In genomic region chr19:38697197-38697596, GRCh38 we compare ENCODE assay signal across 18 cellular contexts. TPM values are rescaled to one million over a fixed set of nuclear protein-coding genes. Genes with fewer than 3 reads are reported as not detected.
DNase-seq lines count a peak whose midpoint lies in the region; ATAC-seq and TF ChIP-seq lines count a peak whose summit lies in the region.
"Had no signal": no experiment of that assay in that cellular context is flagged by ENCODE, and none has a peak within 500 bp of the region (broad histone marks: within the 10 kb centered on the region; RNA-seq: fewer than 3 reads in every experiment).

No MANE protein-coding gene starts in this region.

- no peak overlapping the region for H3K4me3 Mint-ChIP-seq in activated CD4-positive, alpha-beta memory T cell treated with anti-CD3 and anti-CD28 coated beads, Interleukin-2, amount 10 ng/mL, durations not matched to agents 7 days and 5 days
- H3K4me3 Mint-ChIP-seq in activated CD4-positive, alpha-beta memory T cell treated with anti-CD3 and anti-CD28 coated beads for 36 hours = no peak overlapping the region
- H3K4me3 Mint-ChIP-seq in dendritic cell treated with granulocyte-macrophage colony-stimulating factor and Interleukin-4, amounts not matched to agents 40 ng/mL and 50 ng/mL, for 4 days = no peak overlapping the region
- H3K4me3 Mint-ChIP-seq in mesothelial cell of epicardium = no peak overlapping the region
- no peak overlapping the region for H3K4me3 Mint-ChIP-seq in type B pancreatic cell
- H3K4me3 Mint-ChIP-seq: activated CD4-positive, alpha-beta T cell treated with anti-CD3 and anti-CD28 coated beads, Interleukin-2, amount 10 ng/mL, durations not matched to agents 7 days and 5 days had no signal

- TF ChIP-seq POLR2A in ovary (IDR thresholded peaks at IDR 0.05) = no peak

- ATAC-seq in GM18909 (IDR thresholded peaks at IDR 0.05; ENCODE audit: poor library complexity, unreplicated experiment) = no peak

- no peak for TF ChIP-seq EP300 in ovary (IDR thresholded peaks at IDR 0.05)

- CTCF ChIA-PET in activated CD4-positive, alpha-beta memory T cell treated with anti-CD3 and anti-CD28 coated beads, Interleukin-2, amount 10 ng/mL, durations not matched to agents 7 days and 5 days (lab: Charles Lee) = no interaction called here
- CTCF ChIA-PET in activated CD4-positive, alpha-beta memory T cell treated with anti-CD3 and anti-CD28 coated beads for 36 hours (lab: Charles Lee) = no interaction called here

- 85 to 90% (median 87%) methylated on average over 6 of the region's 6 CpGs for WGBS in ovary, 3 donors

- no peaks in the 10 kb centered on the region for H3K27me3 ChIP-seq in ovary

- no peak for DNase-seq in activated CD4-positive, alpha-beta memory T cell treated with anti-CD3 and anti-CD28 coated beads, Interleukin-2, amount 10 ng/mL, durations not matched to agents 7 days and 5 days
- no peak for DNase-seq in activated CD4-positive, alpha-beta memory T cell treated with anti-CD3 and anti-CD28 coated beads for 36 hours
- DNase-seq in mesothelial cell of epicardium (ENCODE audit: low spot score in 2 of 2, unreplicated experiment in 2 of 2) = no peak
- no peak for DNase-seq in type B pancreatic cell (ENCODE audit: extremely low spot score, unreplicated experiment)
- no peak for DNase-seq in CD1c-positive myeloid dendritic cell (ENCODE audit: extremely low spot score)
- DNase-seq in ovary = no peak
- DNase-seq: activated CD4-positive, alpha-beta T cell treated with anti-CD3 and anti-CD28 coated beads, Interleukin-2, amount 10 ng/mL, durations not matched to agents 7 days and 5 days; foreskin melanocyte; GM23248; NCI-H1436 treated with DMSO at 0.1 percent for 48 hours; NCI-H82; stimulated activated CD4-positive, alpha-beta T cell treated with anti-CD3 and anti-CD28 coated beads, Interleukin-2, amount 100 ng/mL, for 24 hours; stimulated activated naive CD4-positive, alpha-beta T cell treated with Interleukin-2 at 50 U/mL for 16 hours; SW 1271 had no signal

- peaks cover 75% of the 10 kb centered on the region for H3K4me1 Mint-ChIP-seq in activated CD4-positive, alpha-beta memory T cell treated with anti-CD3 and anti-CD28 coated beads, Interleukin-2, amount 10 ng/mL, durations not matched to agents 7 days and 5 days
- H3K4me1 Mint-ChIP-seq in activated CD4-positive, alpha-beta memory T cell treated with anti-CD3 and anti-CD28 coated beads for 36 hours (ENCODE audit: low read depth) = peaks cover 64% of the 10 kb centered on the region
- H3K4me1 Mint-ChIP-seq in dendritic cell treated with granulocyte-macrophage colony-stimulating factor and Interleukin-4, amounts not matched to agents 40 ng/mL and 50 ng/mL, for 4 days (ENCODE audit: low read depth) = peaks cover 76% of the 10 kb centered on the region
- H3K4me1 Mint-ChIP-seq in mesothelial cell of epicardium (peaks cover 48% of the 10 kb centered on the region), type B pancreatic cell (ENCODE audit: unreplicated experiment) (peaks cover 53% of the 10 kb centered on the region)

- intact Hi-C loops in activated CD4-positive, alpha-beta memory T cell treated with anti-CD3 and anti-CD28 coated beads for 36 hours (cut with micrococcal nuclease) = no loop called here
- intact Hi-C loops in dendritic cell treated with granulocyte-macrophage colony-stimulating factor and Interleukin-4, amounts not matched to agents 40 ng/mL and 50 ng/mL, for 4 days (cut with micrococcal nuclease) = no loop called here
- intact Hi-C loops in ovary (cut with DNase I) = no loop called here

- peaks cover 64% of the 10 kb centered on the region for H3K36me3 Mint-ChIP-seq in activated CD4-positive, alpha-beta memory T cell treated with anti-CD3 and anti-CD28 coated beads, Interleukin-2, amount 10 ng/mL, durations not matched to agents 7 days and 5 days (ENCODE audit: low read depth)
- peaks cover 3% of the 10 kb centered on the region for H3K36me3 Mint-ChIP-seq in activated CD4-positive, alpha-beta memory T cell treated with anti-CD3 and anti-CD28 coated beads for 36 hours
- H3K36me3 Mint-ChIP-seq in dendritic cell treated with granulocyte-macrophage colony-stimulating factor and Interleukin-4, amounts not matched to agents 40 ng/mL and 50 ng/mL, for 4 days (ENCODE audit: low read depth) = peaks cover 67% of the 10 kb centered on the region
- H3K36me3 Mint-ChIP-seq in mesothelial cell of epicardium (peaks cover 11% of the 10 kb centered on the region), type B pancreatic cell (peaks cover 3% of the 10 kb centered on the region)

- TF ChIP-seq CTCF in mesothelial cell of epicardium (IDR thresholded peaks at IDR 0.05; ENCODE audit: unreplicated experiment) (no peak), type B pancreatic cell (conservative IDR thresholded peaks at IDR 0.05) (no peak), ovary (IDR thresholded peaks at IDR 0.05) (no peak)

- H3K4me1 ChIP-seq in ovary (ENCODE audit: insufficient read depth) = peaks cover 38% of the 10 kb centered on the region

- no peaks in the 10 kb centered on the region for H3K27me3 Mint-ChIP-seq in activated CD4-positive, alpha-beta memory T cell treated with anti-CD3 and anti-CD28 coated beads, Interleukin-2, amount 10 ng/mL, durations not matched to agents 7 days and 5 days
- no peaks in the 10 kb centered on the region for H3K27me3 Mint-ChIP-seq in activated CD4-positive, alpha-beta memory T cell treated with anti-CD3 and anti-CD28 coated beads for 36 hours
- no peaks in the 10 kb centered on the region for H3K27me3 Mint-ChIP-seq in dendritic cell treated with granulocyte-macrophage colony-stimulating factor and Interleukin-4, amounts not matched to agents 40 ng/mL and 50 ng/mL, for 4 days
- H3K27me3 Mint-ChIP-seq in mesothelial cell of epicardium (ENCODE audit: low read depth) = no peaks in the 10 kb centered on the region
- H3K27me3 Mint-ChIP-seq in type B pancreatic cell = no peaks in the 10 kb centered on the region
- H3K27me3 Mint-ChIP-seq: activated CD4-positive, alpha-beta T cell treated with anti-CD3 and anti-CD28 coated beads, Interleukin-2, amount 10 ng/mL, durations not matched to agents 7 days and 5 days had no signal

- no peaks in the 10 kb centered on the region for H3K36me3 ChIP-seq in ovary

- peak overlapping the region; percentile 60 for H3K27ac Mint-ChIP-seq in activated CD4-positive, alpha-beta memory T cell treated with anti-CD3 and anti-CD28 coated beads, Interleukin-2, amount 10 ng/mL, durations not matched to agents 7 days and 5 days
- H3K27ac Mint-ChIP-seq in activated CD4-positive, alpha-beta memory T cell treated with anti-CD3 and anti-CD28 coated beads for 36 hours = no peak overlapping the region
- peak overlapping the region; percentile 85 for H3K27ac Mint-ChIP-seq in dendritic cell treated with granulocyte-macrophage colony-stimulating factor and Interleukin-4, amounts not matched to agents 40 ng/mL and 50 ng/mL, for 4 days
- H3K27ac Mint-ChIP-seq in mesothelial cell of epicardium (peak overlapping the region; percentile 100), type B pancreatic cell (peak overlapping the region; percentile 100)
- H3K27ac Mint-ChIP-seq: activated CD4-positive, alpha-beta T cell treated with anti-CD3 and anti-CD28 coated beads, Interleukin-2, amount 10 ng/mL, durations not matched to agents 7 days and 5 days had no signal

- POLR2A ChIA-PET in activated CD4-positive, alpha-beta memory T cell treated with anti-CD3 and anti-CD28 coated beads, Interleukin-2, amount 10 ng/mL, durations not matched to agents 7 days and 5 days (lab: Charles Lee) = no interaction called here
- POLR2A ChIA-PET in activated CD4-positive, alpha-beta memory T cell treated with anti-CD3 and anti-CD28 coated beads for 36 hours (lab: Charles Lee) = no interaction called here

- H3K4me3 ChIP-seq in ovary = no peak overlapping the region
- H3K4me3 ChIP-seq: GM23248 had no signal

- no peaks in the 10 kb centered on the region for H3K9me3 Mint-ChIP-seq in activated CD4-positive, alpha-beta memory T cell treated with anti-CD3 and anti-CD28 coated beads, Interleukin-2, amount 10 ng/mL, durations not matched to agents 7 days and 5 days
- H3K9me3 Mint-ChIP-seq in activated CD4-positive, alpha-beta memory T cell treated with anti-CD3 and anti-CD28 coated beads for 36 hours = no peaks in the 10 kb centered on the region
- no peaks in the 10 kb centered on the region for H3K9me3 Mint-ChIP-seq in dendritic cell treated with granulocyte-macrophage colony-stimulating factor and Interleukin-4, amounts not matched to agents 40 ng/mL and 50 ng/mL, for 4 days
- H3K9me3 Mint-ChIP-seq in mesothelial cell of epicardium (no peaks in the 10 kb centered on the region), type B pancreatic cell (no peaks in the 10 kb centered on the region)
- H3K9me3 Mint-ChIP-seq: activated CD4-positive, alpha-beta T cell treated with anti-CD3 and anti-CD28 coated beads, Interleukin-2, amount 10 ng/mL, durations not matched to agents 7 days and 5 days had no signal

- H3K27ac ChIP-seq in ovary = no peak overlapping the region

- no peaks in the 10 kb centered on the region for H3K9me3 ChIP-seq in ovary

RNA-seq across cellular contexts. Expression of gene CAPN12, which starts 47.1 kb away (rescaled TPM):
- total RNA-seq in activated CD4-positive, alpha-beta memory T cell treated with anti-CD3 and anti-CD28 coated beads, Interleukin-2, amount 10 ng/mL, durations not matched to agents 7 days and 5 days = 10 to 100 TPM; 22.9 to 24.9 TPM
- 1 to 10 TPM; 7.1 to 9.0 TPM for total RNA-seq in activated CD4-positive, alpha-beta memory T cell treated with anti-CD3 and anti-CD28 coated beads for 36 hours
- total RNA-seq in mesothelial cell of epicardium (6.1 to 6.8 TPM (median 6.7 TPM) in 3 replicates), type B pancreatic cell (ENCODE audit: low replicate concordance) (3.0 and 4.5 TPM in 2 replicates), ovary (1 to 10 TPM in 5 of 7 donors, under 1 TPM in 2; 0.81 to 8.0 (median 3.1) TPM)
- 1 to 10 TPM in 1 of 2 donors, under 1 TPM in 1; 0.22 to 3.6 TPM for polyA plus RNA-seq in ovary
- total RNA-seq: A172, osteocyte had no signal

RNA-seq across cellular contexts. Expression of gene ACTN4, which starts 49.7 kb away (rescaled TPM):
- 100 to 1,000 TPM; 532 to 534 TPM for total RNA-seq in activated CD4-positive, alpha-beta memory T cell treated with anti-CD3 and anti-CD28 coated beads, Interleukin-2, amount 10 ng/mL, durations not matched to agents 7 days and 5 days
- 100 to 1,000 TPM; 267 to 270 TPM for total RNA-seq in activated CD4-positive, alpha-beta memory T cell treated with anti-CD3 and anti-CD28 coated beads for 36 hours
- total RNA-seq in mesothelial cell of epicardium (452 to 469 TPM (median 460 TPM) in 3 replicates), type B pancreatic cell (ENCODE audit: low replicate concordance) (475 and 776 TPM in 2 replicates), ovary (100 to 1,000 TPM; 139 to 419 (median 299) TPM)
- polyA plus RNA-seq in ovary = 100 to 1,000 TPM; 188 to 458 TPM
